Comparison of ENCODE assay signal across 33 cellular contexts in genomic region chr1:79662596-79662995, GRCh38.
"Had no signal": no experiment of that assay in that cellular context is flagged by ENCODE, and none has a peak within 500 bp of the region (broad histone marks: within the 10 kb centered on the region; RNA-seq: fewer than 3 reads in every experiment).

No MANE protein-coding gene starts in this region.

- H3K4me1 Mint-ChIP-seq: activated CD4-positive, alpha-beta T cell treated with anti-CD3 and anti-CD28 coated beads, Interleukin-2, amount 10 ng/mL, durations not matched to agents 24 days and 14 days; central memory CD8-positive, alpha-beta T cell had no signal

- ATAC-seq: activated CD8-positive, alpha-beta T cell treated with anti-CD3 and anti-CD28 coated beads for 36 hours; activated naive CD4-positive, alpha-beta T cell treated with anti-CD3 and anti-CD28 coated beads, Interleukin-2, amount 50 U/mL, for 72 hours; Panc1 had no signal

- H3K27ac Mint-ChIP-seq: activated CD4-positive, alpha-beta T cell treated with anti-CD3 and anti-CD28 coated beads, Interleukin-2, amount 10 ng/mL, durations not matched to agents 24 days and 14 days; activated CD8-positive, alpha-beta T cell treated with anti-CD3 and anti-CD28 coated beads for 36 hours; activated naive CD4-positive, alpha-beta T cell treated with anti-CD3 and anti-CD28 coated beads for 36 hours; activated naive CD4-positive, alpha-beta T cell treated with anti-CD3 and anti-CD28 coated beads, Interleukin-2, amount 50 U/mL, for 72 hours; activated T-cell treated with anti-CD3 and anti-CD28 coated beads, Interleukin-2, amount 50 U/mL, for 24 hours; activated T-helper 2 cell treated with anti-CD3 and anti-CD28 coated beads, Interferon-gamma antibody, Interleukin-2, Interleukin-4, amounts not matched to agents 10 μg/mL and 5 μg/mL and 100 μg/mL, durations not matched to agents 14 hours and 24 hours and 36 hours; T-helper 1 cell treated with Interleukin-12 subunit alpha and Interleukin-12 subunit beta and Interleukin-4 antibody, amounts not matched to agents 30 μg/mL and 1 μg/mL, for 36 hours; T-helper 2 cell treated with Interferon-gamma antibody and Interleukin-4, amounts not matched to agents 5 μg/mL and 100 μg/mL, for 36 hours had no signal

- H3K4me3 Mint-ChIP-seq: activated CD4-positive, alpha-beta T cell treated with anti-CD3 and anti-CD28 coated beads, Interleukin-2, amount 10 ng/mL, durations not matched to agents 24 days and 14 days; activated CD8-positive, alpha-beta T cell treated with anti-CD3 and anti-CD28 coated beads for 36 hours; activated naive CD4-positive, alpha-beta T cell treated with anti-CD3 and anti-CD28 coated beads for 36 hours; activated T-cell treated with anti-CD3 and anti-CD28 coated beads, Interleukin-2, amount 50 U/mL, for 24 hours; central memory CD8-positive, alpha-beta T cell; T-helper 1 cell treated with Interleukin-12 subunit alpha and Interleukin-12 subunit beta and Interleukin-4 antibody, amounts not matched to agents 30 μg/mL and 1 μg/mL, for 36 hours; T-helper 2 cell treated with Interferon-gamma antibody and Interleukin-4, amounts not matched to agents 5 μg/mL and 100 μg/mL, for 36 hours had no signal

- H3K4me3 ChIP-seq: cardiac muscle cell, SJSA1 had no signal

- H3K27me3 Mint-ChIP-seq: activated CD4-positive, alpha-beta T cell treated with anti-CD3 and anti-CD28 coated beads, Interleukin-2, amount 10 ng/mL, durations not matched to agents 24 days and 14 days; activated CD8-positive, alpha-beta T cell treated with anti-CD3 and anti-CD28 coated beads for 36 hours; activated T-cell treated with anti-CD3 and anti-CD28 coated beads, Interleukin-2, amount 50 U/mL, for 24 hours; central memory CD8-positive, alpha-beta T cell had no signal

- H3K9me3 Mint-ChIP-seq: activated CD4-positive, alpha-beta T cell treated with anti-CD3 and anti-CD28 coated beads, Interleukin-2, amount 10 ng/mL, durations not matched to agents 24 days and 14 days; activated T-cell treated with anti-CD3 and anti-CD28 coated beads, Interleukin-2, amount 50 U/mL, for 24 hours; activated T-helper 2 cell treated with anti-CD3 and anti-CD28 coated beads, Interferon-gamma antibody, Interleukin-2, Interleukin-4, amounts not matched to agents 10 μg/mL and 5 μg/mL and 100 μg/mL, durations not matched to agents 14 hours and 24 hours and 36 hours; T-helper 1 cell treated with Interleukin-12 subunit alpha and Interleukin-12 subunit beta and Interleukin-4 antibody, amounts not matched to agents 30 μg/mL and 1 μg/mL, for 36 hours had no signal

- H3K36me3 Mint-ChIP-seq: activated naive CD4-positive, alpha-beta T cell treated with anti-CD3 and anti-CD28 coated beads, Interleukin-2, amount 50 U/mL, for 72 hours had no signal

- DNase-seq: activated CD4-positive, alpha-beta T cell treated with anti-CD3 and anti-CD28 coated beads, Interleukin-2, amount 10 ng/mL, durations not matched to agents 24 days and 14 days; activated CD4-positive, alpha-beta T cell treated with anti-CD3 and anti-CD28 coated beads, Interleukin-2, amount 50 U/mL, for 4 hours; activated CD8-positive, alpha-beta T cell treated with anti-CD3 and anti-CD28 coated beads for 36 hours; activated gamma-delta T cell treated with Interleukin-2 at 50 U/mL for 16 hours; activated naive CD4-positive, alpha-beta T cell treated with anti-CD3 and anti-CD28 coated beads for 36 hours; activated T-cell treated with anti-CD3 and anti-CD28 coated beads, Interleukin-2, amount 50 U/mL, for 24 hours; amniotic stem cell; aorta; brain microvascular endothelial cell; Kasumi-1; KG1; MM.1S; NCI-H1092 treated with DMSO at 0.1 percent for 48 hours; NCI-H1417; NCI-H146; NCI-H187; NCI-H2029 treated with DMSO at 0.1 percent for 48 hours; NCI-H2107; NCI-H2171; NCI-H510A; NCI-H526; NCI-H748 treated with DMSO at 0.1 percent for 48 hours; NK-92 treated with Interleukin-12 subunit alpha and Interleukin-12 subunit beta, amount 100 ng/mL, for 24 hours; SHP77; SK-N-SH had no signal
